ENCODE assay signal across 36 cellular contexts in the genomic region with DNA sequence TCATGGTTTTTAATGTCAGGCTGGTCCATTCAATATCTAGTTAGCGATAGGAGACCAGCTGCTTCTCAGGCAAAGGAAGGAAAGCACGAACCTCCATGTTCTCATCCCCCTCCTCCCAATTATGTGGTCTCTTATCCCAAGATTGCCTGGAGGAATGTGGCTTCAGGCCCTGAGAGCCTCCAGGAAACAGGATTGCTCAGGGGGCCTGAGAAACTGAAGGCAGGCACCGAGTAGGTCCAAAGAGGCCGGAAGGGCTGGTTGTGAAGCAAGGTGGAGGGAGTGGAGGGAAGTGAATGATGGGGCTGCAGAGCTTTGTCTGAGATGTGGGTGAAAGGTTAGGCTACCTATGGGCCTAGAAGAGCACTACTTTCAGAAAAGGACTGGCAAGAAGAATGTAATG.
"Had no signal": no experiment of that assay in that cellular context is flagged by ENCODE, and none has a peak within 500 bp of the region (broad histone marks: within the 10 kb centered on the region; RNA-seq: fewer than 3 reads in every experiment).

No MANE protein-coding gene starts in this region.

- H3K9me3 Mint-ChIP-seq: activated CD4-positive, alpha-beta T cell treated with anti-CD3 and anti-CD28 coated beads, Interleukin-2, amount 10 ng/mL, durations not matched to agents 7 days and 5 days; activated naive CD4-positive, alpha-beta T cell treated with anti-CD3 and anti-CD28 coated beads, Interleukin-2, amount 50 U/mL, for 24 hours; activated naive CD8-positive, alpha-beta T cell treated with anti-CD3 and anti-CD28 coated beads, Interleukin-2, amount 10 ng/mL, durations not matched to agents 7 days and 5 days; activated T-cell treated with anti-CD3 and anti-CD28 coated beads, Interleukin-2, amount 50 U/mL, for 24 hours; activated T-helper 2 cell treated with anti-CD3 and anti-CD28 coated beads, Interferon-gamma antibody, Interleukin-2, Interleukin-4, amounts not matched to agents 10 μg/mL and 5 μg/mL and 100 μg/mL, durations not matched to agents 14 hours and 24 hours and 36 hours; T-helper 1 cell treated with Interleukin-12 subunit alpha and Interleukin-12 subunit beta and Interleukin-4 antibody, amounts not matched to agents 30 μg/mL and 1 μg/mL, for 36 hours; T-helper 2 cell treated with Interferon-gamma antibody and Interleukin-4, amounts not matched to agents 5 μg/mL and 100 μg/mL, for 36 hours had no signal

- H3K4me3 ChIP-seq: ascending aorta, body of pancreas, breast epithelium, MG63, Peyer's patch, SJSA1 had no signal

- H3K4me1 Mint-ChIP-seq: activated CD4-positive, alpha-beta T cell treated with anti-CD3 and anti-CD28 coated beads for 36 hours; activated CD4-positive, alpha-beta T cell treated with anti-CD3 and anti-CD28 coated beads, Interleukin-2, amount 10 ng/mL, durations not matched to agents 7 days and 5 days; activated naive CD4-positive, alpha-beta T cell treated with anti-CD3 and anti-CD28 coated beads, Interleukin-2, amount 50 U/mL, for 24 hours; activated naive CD8-positive, alpha-beta T cell treated with anti-CD3 and anti-CD28 coated beads, Interleukin-2, amount 10 ng/mL, durations not matched to agents 7 days and 5 days had no signal

- DNase-seq: activated CD4-positive, alpha-beta T cell treated with anti-CD3 and anti-CD28 coated beads for 36 hours; activated CD4-positive, alpha-beta T cell treated with anti-CD3 and anti-CD28 coated beads, Interleukin-2, amount 10 ng/mL, durations not matched to agents 7 days and 5 days; activated CD4-positive, alpha-beta T cell treated with anti-CD3 and anti-CD28 coated beads, Interleukin-2, amount 50 U/mL, for 48 hours; activated CD8-positive, alpha-beta T cell treated with anti-CD3 and anti-CD28 coated beads, Interleukin-2, amount 10 ng/mL, durations not matched to agents 7 days and 5 days; activated gamma-delta T cell; activated naive CD4-positive, alpha-beta T cell treated with Interleukin-2 at 50 U/mL for 16 hours; activated naive CD8-positive, alpha-beta T cell treated with anti-CD3 and anti-CD28 coated beads, Interleukin-2, amount 10 ng/mL, durations not matched to agents 7 days and 5 days; activated T-cell treated with anti-CD3 and anti-CD28 coated beads, Interleukin-2, amount 50 U/mL, for 24 hours; amygdala; body of pancreas; Kasumi-1; KBM-7; MG63; NCI-H1048; NCI-H1105 treated with DMSO at 0.1 percent for 48 hours; NCI-H1436; NCI-H1694; NCI-H1930; NCI-H2081 treated with DMSO at 0.1 percent for 48 hours; NCI-H345; NCI-H526; NCI-H748 treated with DMSO at 0.1 percent for 48 hours; NK-92 treated with Interleukin-12 subunit alpha and Interleukin-12 subunit beta, amount 100 ng/mL, for 24 hours; PC-3; Peyer's patch; RPMI8226; SHP77 treated with DMSO at 0.1 percent for 48 hours; SK-N-SH had no signal

- H3K27ac Mint-ChIP-seq: activated CD4-positive, alpha-beta T cell treated with anti-CD3 and anti-CD28 coated beads for 36 hours; activated CD4-positive, alpha-beta T cell treated with anti-CD3 and anti-CD28 coated beads, Interleukin-2, amount 10 ng/mL, durations not matched to agents 7 days and 5 days; activated CD8-positive, alpha-beta T cell treated with anti-CD3 and anti-CD28 coated beads, Interleukin-2, amount 10 ng/mL, durations not matched to agents 7 days and 5 days; activated naive CD4-positive, alpha-beta T cell treated with anti-CD3 and anti-CD28 coated beads, Interleukin-2, amount 50 U/mL, for 24 hours; activated naive CD8-positive, alpha-beta T cell treated with anti-CD3 and anti-CD28 coated beads, Interleukin-2, amount 10 ng/mL, durations not matched to agents 7 days and 5 days; activated T-cell treated with anti-CD3 and anti-CD28 coated beads, Interleukin-2, amount 50 U/mL, for 24 hours; activated T-helper 2 cell treated with anti-CD3 and anti-CD28 coated beads, Interferon-gamma antibody, Interleukin-2, Interleukin-4, amounts not matched to agents 10 μg/mL and 5 μg/mL and 100 μg/mL, durations not matched to agents 14 hours and 24 hours and 36 hours; T-helper 1 cell treated with Interleukin-12 subunit alpha and Interleukin-12 subunit beta and Interleukin-4 antibody, amounts not matched to agents 30 μg/mL and 1 μg/mL, for 36 hours; T-helper 2 cell treated with Interferon-gamma antibody and Interleukin-4, amounts not matched to agents 5 μg/mL and 100 μg/mL, for 36 hours had no signal

- H3K36me3 ChIP-seq: ascending aorta, breast epithelium, MG63, Peyer's patch, SJSA1 had no signal

- H3K4me2 ChIP-seq: SK-N-SH had no signal

- H3K4me1 ChIP-seq: ascending aorta, body of pancreas, breast epithelium, Peyer's patch had no signal

- H3K27me3 ChIP-seq: ascending aorta, body of pancreas, breast epithelium, MG63, Peyer's patch, SJSA1 had no signal

- H3K4me3 Mint-ChIP-seq: activated CD4-positive, alpha-beta T cell treated with anti-CD3 and anti-CD28 coated beads for 36 hours; activated CD4-positive, alpha-beta T cell treated with anti-CD3 and anti-CD28 coated beads, Interleukin-2, amount 10 ng/mL, durations not matched to agents 7 days and 5 days; activated CD8-positive, alpha-beta T cell treated with anti-CD3 and anti-CD28 coated beads, Interleukin-2, amount 10 ng/mL, durations not matched to agents 7 days and 5 days; activated naive CD4-positive, alpha-beta T cell treated with anti-CD3 and anti-CD28 coated beads, Interleukin-2, amount 50 U/mL, for 24 hours; activated naive CD8-positive, alpha-beta T cell treated with anti-CD3 and anti-CD28 coated beads, Interleukin-2, amount 10 ng/mL, durations not matched to agents 7 days and 5 days; activated T-cell treated with anti-CD3 and anti-CD28 coated beads, Interleukin-2, amount 50 U/mL, for 24 hours; T-helper 1 cell treated with Interleukin-12 subunit alpha and Interleukin-12 subunit beta and Interleukin-4 antibody, amounts not matched to agents 30 μg/mL and 1 μg/mL, for 36 hours; T-helper 2 cell treated with Interferon-gamma antibody and Interleukin-4, amounts not matched to agents 5 μg/mL and 100 μg/mL, for 36 hours had no signal

- H3K9me3 ChIP-seq: ascending aorta, body of pancreas, breast epithelium, MG63, Peyer's patch, SJSA1, SK-N-SH had no signal

- H3K27ac ChIP-seq: ascending aorta, body of pancreas, breast epithelium, Peyer's patch, SJSA1 had no signal

- H3K27me3 Mint-ChIP-seq: activated CD4-positive, alpha-beta T cell treated with anti-CD3 and anti-CD28 coated beads for 36 hours; activated CD4-positive, alpha-beta T cell treated with anti-CD3 and anti-CD28 coated beads, Interleukin-2, amount 10 ng/mL, durations not matched to agents 7 days and 5 days; activated naive CD4-positive, alpha-beta T cell treated with anti-CD3 and anti-CD28 coated beads, Interleukin-2, amount 50 U/mL, for 24 hours; activated naive CD8-positive, alpha-beta T cell treated with anti-CD3 and anti-CD28 coated beads, Interleukin-2, amount 10 ng/mL, durations not matched to agents 7 days and 5 days; activated T-cell treated with anti-CD3 and anti-CD28 coated beads, Interleukin-2, amount 50 U/mL, for 24 hours had no signal

- H3K36me3 Mint-ChIP-seq: activated naive CD4-positive, alpha-beta T cell treated with anti-CD3 and anti-CD28 coated beads, Interleukin-2, amount 50 U/mL, for 24 hours; activated naive CD8-positive, alpha-beta T cell treated with anti-CD3 and anti-CD28 coated beads, Interleukin-2, amount 10 ng/mL, durations not matched to agents 7 days and 5 days had no signal

- H3K9ac ChIP-seq: SK-N-SH had no signal

- ATAC-seq: activated CD4-positive, alpha-beta T cell treated with anti-CD3 and anti-CD28 coated beads for 36 hours; activated CD4-positive, CD25-positive, alpha-beta regulatory T cell treated with anti-CD3 and anti-CD28 coated beads, Interleukin-2, amount 50 U/mL, for 24 hours; activated CD8-positive, alpha-beta T cell treated with anti-CD3 and anti-CD28 coated beads, Interleukin-2, amount 10 ng/mL, durations not matched to agents 7 days and 5 days; body of pancreas; PC-3 had no signal
